In genomic region chr10:44895280-44895679, GRCh38 we compare ENCODE assay signal across 20 cellular contexts. TPM values are rescaled to one million over a fixed set of nuclear protein-coding genes. Genes with fewer than 3 reads are reported as not detected.
"Had no signal": no experiment of that assay in that cellular context is flagged by ENCODE, and none has a peak within 500 bp of the region (broad histone marks: within the 10 kb centered on the region; RNA-seq: fewer than 3 reads in every experiment).

No MANE protein-coding gene starts in this region.

- H3K9me3 ChIP-seq: gastroesophageal sphincter, prostate gland, transverse colon had no signal

- H3K4me1 ChIP-seq: gastroesophageal sphincter, left ventricle myocardium inferior, prostate gland, spleen had no signal

- ATAC-seq: activated CD8-positive, alpha-beta memory T cell treated with anti-CD3 and anti-CD28 coated beads, Interleukin-2, amount 10 ng/mL, durations not matched to agents 7 days and 5 days; activated naive CD4-positive, alpha-beta T cell treated with anti-CD3 and anti-CD28 coated beads, Interleukin-2, amount 50 U/mL, for 72 hours; activated T-cell treated with anti-CD3 and anti-CD28 coated beads, Interleukin-2, amount 50 U/mL, for 4 hours; effector memory CD8-positive, alpha-beta T cell; gastroesophageal sphincter; sciatic nerve had no signal

- H3K27ac ChIP-seq: brain microvascular endothelial cell, gastroesophageal sphincter, left ventricle myocardium inferior, prostate gland, spleen, transverse colon had no signal

- DNase-seq: activated CD4-positive, alpha-beta T cell treated with anti-CD3 and anti-CD28 coated beads, Interleukin-2, amount 50 U/mL, for 4 hours; activated CD8-positive, alpha-beta memory T cell treated with anti-CD3 and anti-CD28 coated beads, Interleukin-2, amount 10 ng/mL, durations not matched to agents 7 days and 5 days; activated effector memory CD4-positive, alpha-beta T cell treated with anti-CD3 and anti-CD28 coated beads, Interleukin-2, amount 50 U/mL, for 16 hours; activated T-cell treated with anti-CD3 and anti-CD28 coated beads, Interleukin-2, amount 50 U/mL, for 4 hours; brain microvascular endothelial cell; cerebellar nuclear complex; effector memory CD8-positive, alpha-beta T cell; kidney; left ventricle myocardium inferior; occipital lobe; spleen; stimulated activated CD4-positive, alpha-beta T cell treated with anti-CD3 and anti-CD28 coated beads, Interleukin-1b, Interleukin-23, amount 100 ng/mL, for 48 hours; stimulated activated naive CD4-positive, alpha-beta T cell; substantia nigra; transverse colon had no signal

- H3K36me3 ChIP-seq: brain microvascular endothelial cell, gastroesophageal sphincter, left ventricle myocardium inferior, prostate gland, spleen, transverse colon had no signal

- H3K4me3 ChIP-seq: gastroesophageal sphincter, left ventricle myocardium inferior, prostate gland, spleen, transverse colon had no signal

RNA-seq across cellular contexts. Expression of gene TMEM72, which starts 15.9 kb away (rescaled TPM):
- total RNA-seq: activated CD8-positive, alpha-beta memory T cell treated with anti-CD3 and anti-CD28 coated beads, Interleukin-2, amount 10 ng/mL, durations not matched to agents 7 days and 5 days; activated naive CD4-positive, alpha-beta T cell treated with anti-CD3 and anti-CD28 coated beads, Interleukin-2, amount 50 U/mL, for 72 hours; activated T-cell treated with anti-CD3 and anti-CD28 coated beads, Interleukin-2, amount 50 U/mL, for 4 hours; epithelial cell of proximal tubule; left ventricle myocardium inferior; sciatic nerve; spleen had no signal
